In the genomic region with DNA sequence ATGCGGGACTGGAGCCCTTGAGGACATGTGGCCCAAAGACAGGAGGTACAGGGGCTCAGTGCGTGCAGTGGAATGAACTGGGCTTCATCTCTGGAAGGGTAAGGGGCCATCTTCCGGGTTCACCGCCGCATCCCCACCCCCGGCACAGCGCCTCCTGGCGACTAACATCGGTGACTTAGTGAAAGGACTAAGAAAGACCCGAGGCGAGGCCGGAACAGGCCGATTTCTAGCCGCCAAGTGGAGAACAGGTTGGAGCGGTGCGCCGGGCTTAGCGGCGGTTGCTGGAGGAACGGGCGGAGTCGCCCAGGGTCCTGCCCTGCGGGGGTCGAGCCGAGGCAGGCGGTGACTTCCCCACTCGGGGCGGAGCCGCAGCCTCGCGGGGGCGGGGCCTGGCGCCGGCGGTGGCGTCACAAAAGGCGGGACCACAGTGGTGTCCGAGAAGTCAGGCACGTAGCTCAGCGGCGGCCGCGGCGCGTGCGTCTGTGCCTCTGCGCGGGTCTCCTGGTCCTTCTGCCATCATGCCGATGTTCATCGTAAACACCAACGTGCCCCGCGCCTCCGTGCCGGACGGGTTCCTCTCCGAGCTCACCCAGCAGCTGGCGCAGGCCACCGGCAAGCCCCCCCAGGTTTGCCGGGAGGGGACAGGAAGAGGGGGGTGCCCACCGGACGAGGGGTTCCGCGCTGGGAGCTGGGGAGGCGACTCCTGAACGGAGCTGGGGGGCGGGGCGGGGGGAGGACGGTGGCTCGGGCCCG, we compare ENCODE assay signal across 8 cellular contexts. TPM values are rescaled to one million over a fixed set of nuclear protein-coding genes. Genes with fewer than 3 reads are reported as not detected.
DNase-seq lines count a peak whose midpoint lies in the region; ATAC-seq and TF ChIP-seq lines count a peak whose summit lies in the region.

A gene (plus strand): TSS at position 427 of the 753 bp plus-strand sequence. CDS start 92 bp downstream, at position 519.

- peak; percentile 43 to 79 for TF ChIP-seq CTCF in left lung (IDR thresholded peaks at IDR 0.05)

- DNase-seq in CD1c-positive myeloid dendritic cell (ENCODE audit: extremely low spot score) = peak; percentile 98
- peak; percentile 77 for DNase-seq in NCI-H748 treated with DMSO at 0.1 percent for 48 hours (lab: John Stamatoyannopoulos, UW)
- DNase-seq in activated CD4-positive, alpha-beta T cell treated with anti-CD3 and anti-CD28 coated beads, Interleukin-2, amount 50 U/mL, for 24 hours (ENCODE audit: low read depth in 1 of 2, low spot score in 1 of 2) = peak; percentile 95 to 98
- DNase-seq in left lung = peak; percentile 96 to 100
- peak; percentile 98 to 99 for DNase-seq in stimulated activated CD4-positive, alpha-beta T cell treated with anti-CD3 and anti-CD28 coated beads, Interleukin-2, amount 100 ng/mL, for 48 hours

- peaks cover 5 to 24% of the 10 kb centered on the region in 2 donors for H3K4me1 ChIP-seq in left lung

- H3K27me3 Mint-ChIP-seq in dendritic cell treated with granulocyte-macrophage colony-stimulating factor and Interleukin-4, amounts not matched to agents 40 ng/mL and 50 ng/mL, for 4 days = peaks cover 7% of the 10 kb centered on the region

- intact Hi-C loops in dendritic cell treated with granulocyte-macrophage colony-stimulating factor and Interleukin-4, amounts not matched to agents 40 ng/mL and 50 ng/mL, for 4 days (cut with micrococcal nuclease) = loop anchor here (2.0 to 10.0 kb wide), 3 partner anchors 19 to 59 kb away; a partner anchor contains a TSS
- intact Hi-C loops in left lung (cut with DNase I) = no loop called here

- H3K4me3 ChIP-seq in left lung = peak within 1 kb of the TSS; percentile 68 to 86

- H3K27ac Mint-ChIP-seq in dendritic cell treated with granulocyte-macrophage colony-stimulating factor and Interleukin-4, amounts not matched to agents 40 ng/mL and 50 ng/mL, for 4 days = peak within 1 kb of the TSS; percentile 97

- H3K4me1 Mint-ChIP-seq in dendritic cell treated with granulocyte-macrophage colony-stimulating factor and Interleukin-4, amounts not matched to agents 40 ng/mL and 50 ng/mL, for 4 days (ENCODE audit: low read depth) = peaks cover 49% of the 10 kb centered on the region

- H3K9me3 Mint-ChIP-seq in dendritic cell treated with granulocyte-macrophage colony-stimulating factor and Interleukin-4, amounts not matched to agents 40 ng/mL and 50 ng/mL, for 4 days = no peaks in the 10 kb centered on the region

- H3K36me3 ChIP-seq in left lung = peaks cover 0 to 26% of the 10 kb centered on the region in 2 donors

- no peaks in the 10 kb centered on the region for H3K27me3 ChIP-seq in left lung

- peaks cover 39% of the 10 kb centered on the region for H3K36me3 Mint-ChIP-seq in dendritic cell treated with granulocyte-macrophage colony-stimulating factor and Interleukin-4, amounts not matched to agents 40 ng/mL and 50 ng/mL, for 4 days (ENCODE audit: low read depth)

- H3K27ac ChIP-seq in left lung = peak within 1 kb of the TSS; percentile 87 to 92

- H3K4me3 Mint-ChIP-seq in dendritic cell treated with granulocyte-macrophage colony-stimulating factor and Interleukin-4, amounts not matched to agents 40 ng/mL and 50 ng/mL, for 4 days = peak within 1 kb of the TSS; percentile 96

- ATAC-seq in GM19372 (IDR thresholded peaks at IDR 0.05; ENCODE audit: low read depth, unreplicated experiment) (peak; percentile 73), HG03521 (IDR thresholded peaks at IDR 0.05; ENCODE audit: unreplicated experiment) (peak; percentile 65), left lung (peak; percentile 96)

- H3K9me3 ChIP-seq in left lung = no peaks in the 10 kb centered on the region

RNA-seq across cellular contexts. Expression of the gene that starts here (rescaled TPM):
- total RNA-seq in left lung = 100 to 1,000 TPM; 361 to 467 TPM

Comparison
In these comparisons a context has a peak if more than half of its experiments do, and no peak if none do; other contexts are left out.
1. Peak in every context shown above with its lines: DNase-seq, ATAC-seq, H3K4me3 ChIP-seq and H3K27ac ChIP-seq.